ENCODE assay signal across 8 cellular contexts in genomic region chr17:58006924-58007780, GRCh38. TPM values are rescaled to one million over a fixed set of nuclear protein-coding genes. Genes with fewer than 3 reads are reported as not detected.
DNase-seq lines count a peak whose midpoint lies in the region; ATAC-seq and TF ChIP-seq lines count a peak whose summit lies in the region.

A gene with protein sequence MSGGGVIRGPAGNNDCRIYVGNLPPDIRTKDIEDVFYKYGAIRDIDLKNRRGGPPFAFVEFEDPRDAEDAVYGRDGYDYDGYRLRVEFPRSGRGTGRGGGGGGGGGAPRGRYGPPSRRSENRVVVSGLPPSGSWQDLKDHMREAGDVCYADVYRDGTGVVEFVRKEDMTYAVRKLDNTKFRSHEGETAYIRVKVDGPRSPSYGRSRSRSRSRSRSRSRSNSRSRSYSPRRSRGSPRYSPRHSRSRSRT (minus strand): TSS chr17:58007246. CDS start chr17:58007137, 109 bp downstream.

- peak within 1 kb of the TSS; percentile 81 to 100 for H3K9ac ChIP-seq in liver (ENCODE audit: low read depth in 1 of 2, low read length in 2 of 2)

- TF ChIP-seq RAD21 in liver (IDR thresholded peaks at IDR 0.05): peak; percentile 15 to 20

- H3K4me1 ChIP-seq in liver (ENCODE audit: control insufficient read depth in 4 of 4, insufficient read depth in 4 of 4, low read length in 3 of 4): peaks cover 3 to 32% (median 30%) of the 10 kb centered on the region in 4 donors

- H3K27ac ChIP-seq in C4-2B (peak within 1 kb of the TSS; percentile 99), liver (ENCODE audit: low read depth in 1 of 2, low read length in 2 of 2) (peak within 1 kb of the TSS; percentile 94 to 100)

- ATAC-seq in GM19395 (IDR thresholded peaks at IDR 0.05; ENCODE audit: unreplicated experiment) (peak; percentile 88), HG03565 (IDR thresholded peaks at IDR 0.05; ENCODE audit: unreplicated experiment) (peak; percentile 67)

- no peaks in the 10 kb centered on the region for H3K9me3 ChIP-seq in liver (ENCODE audit: control insufficient read depth in 4 of 4, low read length in 3 of 4)

- DNase-seq in NCI-H774 (lab: John Stamatoyannopoulos, UW) (peak; percentile 99), dermis microvascular lymphatic vessel endothelial cell (ENCODE audit: low read depth in 2 of 2) (peak; percentile 98)
- peak; percentile 96 for DNase-seq in activated CD4-positive, alpha-beta T cell treated with anti-CD3 and anti-CD28 coated beads, Interleukin-2, amount 50 U/mL, for 4 hours
- DNase-seq in stimulated activated CD4-positive, alpha-beta T cell treated with anti-CD3 and anti-CD28 coated beads, Interleukin-4, amount 100 ng/mL, for 24 hours: peak; percentile 98

- peaks cover 6 to 31% (median 26%) of the 10 kb centered on the region in 4 donors for H3K36me3 ChIP-seq in liver (ENCODE audit: control insufficient read depth in 4 of 4, insufficient read depth in 3 of 4, low read depth in 1 of 4, low read length in 3 of 4)

- WGBS in liver: under 1% methylated on average over 86 of the region's 86 CpGs

- no peaks in the 10 kb centered on the region for H3K27me3 ChIP-seq in liver (ENCODE audit: control insufficient read depth in 4 of 4, insufficient read depth in 4 of 4, low read length in 3 of 4)

- TF ChIP-seq CTCF in C4-2B (conservative IDR thresholded peaks at IDR 0.05) (no peak), liver (IDR thresholded peaks at IDR 0.05; ENCODE audit: low read depth, low read length, missing input control) (no peak)

- H3K4me3 ChIP-seq in liver (ENCODE audit: low read depth in 1 of 3, low read length in 3 of 3): peak within 1 kb of the TSS; percentile 69 to 100 (median 70)

TF ChIP-seq in liver, 16 proteins besides CTCF, POLR2A, EP300 and RAD21:
- TF ChIP-seq JUND (IDR thresholded peaks at IDR 0.05): peak in 1 of 2 donors; percentile 73
- TF ChIP-seq EGR1 (IDR thresholded peaks at IDR 0.05; ENCODE audit: low read depth in 2 of 2): peak in 1 of 2 donors; percentile 26
- TF ChIP-seq GABPA (IDR thresholded peaks at IDR 0.05 in 1 of 2, conservative IDR thresholded peaks at IDR 0.05 in 1 of 2): peak; percentile 13 to 90
- TF ChIP-seq SP1 (IDR thresholded peaks at IDR 0.05): peak; percentile 60
- TF ChIP-seq FOXA1 (IDR thresholded peaks at IDR 0.05): peak; percentile 25
- TF ChIP-seq HNF4A (conservative IDR thresholded peaks at IDR 0.05): no peak
- TF ChIP-seq TAF1 (conservative IDR thresholded peaks at IDR 0.05): peak; percentile 68
- no peak for TF ChIP-seq HNF4G (IDR thresholded peaks at IDR 0.05)
- TF ChIP-seq FOXA2 (IDR thresholded peaks at IDR 0.05): no peak
- TF ChIP-seq ZBTB33 (IDR thresholded peaks at IDR 0.05): peak; percentile 97
- peak; percentile 97 for TF ChIP-seq MAX (IDR thresholded peaks at IDR 0.05)
- TF ChIP-seq YY1 (IDR thresholded peaks at IDR 0.05): peak; percentile 99
- peak in 1 of 2 donors; percentile 48 for TF ChIP-seq RXRA (IDR thresholded peaks at IDR 0.05)
- TF ChIP-seq ATF3 (IDR thresholded peaks at IDR 0.05): peak; percentile 46
- TF ChIP-seq NR2F2 (IDR thresholded peaks at IDR 0.05): no peak
- peak; percentile 87 for TF ChIP-seq REST (IDR thresholded peaks at IDR 0.05)

RNA-seq across cellular contexts. Expression of the gene that starts here (rescaled TPM):
- total RNA-seq in dermis microvascular lymphatic vessel endothelial cell (329 and 461 TPM in 2 replicates), liver (100 to 1,000 TPM; 162 to 201 TPM)
- polyA plus RNA-seq in liver: 10 to 100 TPM; 52.3 to 65.4 TPM

Comparison
In these comparisons a context has a peak if more than half of its experiments do, and no peak if none do; other contexts are left out.
1. Peak in every context shown above with its lines: DNase-seq, ATAC-seq, H3K4me3 ChIP-seq and H3K27ac ChIP-seq.